ENCODE assay signal across 20 cellular contexts in the genomic region with DNA sequence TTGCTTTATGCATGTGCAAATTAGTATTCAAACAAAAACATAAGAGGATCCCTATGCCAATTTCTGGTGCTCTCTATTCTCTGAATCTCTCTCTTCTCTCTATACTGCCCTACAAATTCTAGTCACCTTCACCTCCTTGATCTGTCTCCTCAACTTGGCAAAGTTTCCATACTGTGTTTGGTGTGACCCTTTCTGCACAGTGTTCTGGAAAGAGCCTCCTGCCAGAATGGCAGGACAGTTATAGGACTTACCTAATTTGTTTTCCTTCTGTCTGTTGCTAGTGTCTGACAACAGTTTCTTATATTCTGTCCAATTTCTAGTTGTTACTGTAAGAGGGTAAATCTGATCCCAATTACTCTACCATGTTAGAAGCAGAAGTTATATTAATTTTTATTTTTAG.
"Had no signal": no experiment of that assay in that cellular context is flagged by ENCODE, and none has a peak within 500 bp of the region (broad histone marks: within the 10 kb centered on the region; RNA-seq: fewer than 3 reads in every experiment).

No MANE protein-coding gene starts in this region.

- DNase-seq: activated CD4-positive, alpha-beta T cell treated with anti-CD3 and anti-CD28 coated beads for 1 hour; activated CD4-positive, alpha-beta T cell treated with anti-CD3 and anti-CD28 coated beads, Interleukin-2, amount 50 U/mL, for 4 hours; activated naive CD4-positive, alpha-beta T cell; activated T-cell treated with anti-CD3 and anti-CD28 coated beads, Interleukin-2, amount 50 U/mL, for 1 hour; anterior cingulate cortex; body of pancreas; effector CD4-positive, alpha-beta T cell; kidney; naive thymus-derived CD4-positive, alpha-beta T cell; retina; spleen; stimulated activated CD4-positive, alpha-beta T cell treated with anti-CD3 and anti-CD28 coated beads, Interleukin-4, amount 100 ng/mL, for 1 hour; stimulated activated naive CD4-positive, alpha-beta T cell treated with Interleukin-2 at 50 U/mL for 16 hours; T-cell; T-helper 9 cell had no signal

- H3K9me3 ChIP-seq: body of pancreas, spleen, thoracic aorta had no signal

- H3K27me3 ChIP-seq: body of pancreas, cardiac muscle cell, spleen had no signal

- H3K27me3 Mint-ChIP-seq: dendritic cell treated with granulocyte-macrophage colony-stimulating factor and Interleukin-4, amounts not matched to agents 40 ng/mL and 50 ng/mL, for 4 days; naive thymus-derived CD4-positive, alpha-beta T cell; T-cell; type B pancreatic cell had no signal

- H3K27ac Mint-ChIP-seq: dendritic cell treated with granulocyte-macrophage colony-stimulating factor and Interleukin-4, amounts not matched to agents 40 ng/mL and 50 ng/mL, for 4 days; naive thymus-derived CD4-positive, alpha-beta T cell; T-cell; type B pancreatic cell had no signal

- H3K4me3 ChIP-seq: body of pancreas, cardiac muscle cell, lung, spleen, thoracic aorta had no signal

- H3K27ac ChIP-seq: body of pancreas, cardiac muscle cell, spleen, thoracic aorta had no signal

- H3K4me1 ChIP-seq: spleen had no signal

- ATAC-seq: body of pancreas; naive thymus-derived CD4-positive, alpha-beta T cell; T-cell had no signal

- H3K4me3 Mint-ChIP-seq: dendritic cell treated with granulocyte-macrophage colony-stimulating factor and Interleukin-4, amounts not matched to agents 40 ng/mL and 50 ng/mL, for 4 days; T-cell; type B pancreatic cell had no signal

- H3K36me3 ChIP-seq: cardiac muscle cell, spleen, thoracic aorta had no signal
